29 cellular contexts compared by ENCODE assay signal in genomic region chr3:138396752-138397410, GRCh38. TPM values are rescaled to one million over a fixed set of nuclear protein-coding genes. Genes with fewer than 3 reads are reported as not detected.
DNase-seq lines count a peak whose midpoint lies in the region; ATAC-seq and TF ChIP-seq lines count a peak whose summit lies in the region.
"Had no signal": no experiment of that assay in that cellular context is flagged by ENCODE, and none has a peak within 500 bp of the region (broad histone marks: within the 10 kb centered on the region; RNA-seq: fewer than 3 reads in every experiment).

No MANE protein-coding gene starts in this region.

- no peaks in the 10 kb centered on the region for H3K9me3 ChIP-seq in Panc1 (ENCODE audit: control insufficient read depth, insufficient read depth, low read depth, low read length)
- H3K9me3 ChIP-seq in right lobe of liver, result no peaks in the 10 kb centered on the region
- H3K9me3 ChIP-seq: tibial artery had no signal

- POLR2A ChIA-PET in Panc1 (lab: Charles Lee), result no interaction called here

- H3K27ac Mint-ChIP-seq in activated naive CD8-positive, alpha-beta T cell treated with anti-CD3 and anti-CD28 coated beads, Interleukin-2, amount 50 U/mL, for 24 hours, result peak overlapping the region; percentile 30
- no peak overlapping the region for H3K27ac Mint-ChIP-seq in activated naive CD8-positive, alpha-beta T cell treated with anti-CD3 and anti-CD28 coated beads for 36 hours
- H3K27ac Mint-ChIP-seq in type B pancreatic cell, result peak overlapping the region; percentile 56
- H3K27ac Mint-ChIP-seq: activated naive CD8-positive, alpha-beta T cell; activated T-helper 2 cell treated with anti-CD3 and anti-CD28 coated beads, Interferon-gamma antibody, Interleukin-2, Interleukin-4, amounts not matched to agents 10 μg/mL and 5 μg/mL and 100 μg/mL, durations not matched to agents 14 hours and 24 hours and 36 hours; neural progenitor cell had no signal

- H3K36me3 Mint-ChIP-seq in activated naive CD8-positive, alpha-beta T cell treated with anti-CD3 and anti-CD28 coated beads, Interleukin-2, amount 50 U/mL, for 24 hours (ENCODE audit: low read depth), result no peaks in the 10 kb centered on the region
- H3K36me3 Mint-ChIP-seq in activated naive CD8-positive, alpha-beta T cell treated with anti-CD3 and anti-CD28 coated beads for 36 hours, result no peaks in the 10 kb centered on the region
- H3K36me3 Mint-ChIP-seq in type B pancreatic cell, result peaks cover 5% of the 10 kb centered on the region
- H3K36me3 Mint-ChIP-seq: activated naive CD8-positive, alpha-beta T cell had no signal

- no TSS peak for BruUV-seq in Panc1 (replicated peaks; lab: Mats Ljungman, UMichigan)

- 100% methylated on average over 2 of the region's 14 CpGs for WGBS in right lobe of liver (ENCODE audit: insufficient coverage, low coverage, low lambda C conversion rate, missing lambda C conversion rate)

- no peak overlapping the region for H3K4me3 Mint-ChIP-seq in activated naive CD8-positive, alpha-beta T cell treated with anti-CD3 and anti-CD28 coated beads, Interleukin-2, amount 50 U/mL, for 24 hours
- no peak overlapping the region for H3K4me3 Mint-ChIP-seq in activated naive CD8-positive, alpha-beta T cell treated with anti-CD3 and anti-CD28 coated beads for 36 hours
- H3K4me3 Mint-ChIP-seq in type B pancreatic cell, result no peak overlapping the region
- H3K4me3 Mint-ChIP-seq: activated naive CD8-positive, alpha-beta T cell; neural progenitor cell; stimulated activated naive CD8-positive, alpha-beta T cell treated with anti-CD3 and anti-CD28 coated beads, Interleukin-15, amount 100 ng/mL, for 72 hours had no signal

- CTCF ChIA-PET in Panc1 (lab: Charles Lee), result no interaction called here

- no peaks in the 10 kb centered on the region for H3K9me3 Mint-ChIP-seq in activated naive CD8-positive, alpha-beta T cell treated with anti-CD3 and anti-CD28 coated beads, Interleukin-2, amount 50 U/mL, for 24 hours
- no peaks in the 10 kb centered on the region for H3K9me3 Mint-ChIP-seq in activated naive CD8-positive, alpha-beta T cell treated with anti-CD3 and anti-CD28 coated beads for 36 hours
- H3K9me3 Mint-ChIP-seq in type B pancreatic cell, result no peaks in the 10 kb centered on the region
- H3K9me3 Mint-ChIP-seq: activated T-helper 2 cell treated with anti-CD3 and anti-CD28 coated beads, Interferon-gamma antibody, Interleukin-2, Interleukin-4, amounts not matched to agents 10 μg/mL and 5 μg/mL and 100 μg/mL, durations not matched to agents 14 hours and 24 hours and 36 hours; neural progenitor cell; stimulated activated naive CD8-positive, alpha-beta T cell treated with anti-CD3 and anti-CD28 coated beads, Interleukin-15, amount 100 ng/mL, for 72 hours had no signal

- H3K27ac ChIP-seq in Panc1 (ENCODE audit: low read length) (no peak overlapping the region), right lobe of liver (no peak overlapping the region)
- H3K27ac ChIP-seq: hepatocyte, KMS-11, neural progenitor cell, tibial artery had no signal

- no peak for TF ChIP-seq POLR2A in right lobe of liver (IDR thresholded peaks at IDR 0.05)

- intact Hi-C loops in Panc1 (cut with micrococcal nuclease; ENCODE audit: unreplicated experiment) (no loop called here), left ventricle myocardium superior (cut with micrococcal nuclease) (no loop called here), right lobe of liver (cut with DNase I) (no loop called here)

- H3K27me3 Mint-ChIP-seq in activated naive CD8-positive, alpha-beta T cell treated with anti-CD3 and anti-CD28 coated beads, Interleukin-2, amount 50 U/mL, for 24 hours, result no peaks in the 10 kb centered on the region
- H3K27me3 Mint-ChIP-seq in activated naive CD8-positive, alpha-beta T cell treated with anti-CD3 and anti-CD28 coated beads for 36 hours, result no peaks in the 10 kb centered on the region
- no peaks in the 10 kb centered on the region for H3K27me3 Mint-ChIP-seq in type B pancreatic cell
- H3K27me3 Mint-ChIP-seq: activated naive CD8-positive, alpha-beta T cell had no signal

- in situ Hi-C loops in Panc1 (cut with HindIII; ENCODE audit: low pct_unique_long_range_greater_than_20kb, low sequenced_read_pairs), result no loop called here

- no peaks in the 10 kb centered on the region for H3K4me1 Mint-ChIP-seq in activated naive CD8-positive, alpha-beta T cell treated with anti-CD3 and anti-CD28 coated beads, Interleukin-2, amount 50 U/mL, for 24 hours
- no peaks in the 10 kb centered on the region for H3K4me1 Mint-ChIP-seq in activated naive CD8-positive, alpha-beta T cell treated with anti-CD3 and anti-CD28 coated beads for 36 hours
- H3K4me1 Mint-ChIP-seq in type B pancreatic cell (ENCODE audit: unreplicated experiment), result peaks cover 8% of the 10 kb centered on the region
- H3K4me1 Mint-ChIP-seq: stimulated activated naive CD8-positive, alpha-beta T cell treated with anti-CD3 and anti-CD28 coated beads, Interleukin-15, amount 100 ng/mL, for 72 hours had no signal

- no peak for DNase-seq in activated naive CD8-positive, alpha-beta T cell treated with anti-CD3 and anti-CD28 coated beads, Interleukin-2, amount 50 U/mL, for 24 hours
- DNase-seq in activated naive CD8-positive, alpha-beta T cell treated with anti-CD3 and anti-CD28 coated beads for 36 hours, result no peak
- DNase-seq in Panc1 (ENCODE audit: low read depth, low spot score) (no peak), left ventricle myocardium superior (no peak), type B pancreatic cell (ENCODE audit: extremely low spot score, unreplicated experiment) (no peak), right lobe of liver (no peak), NCI-H748 (lab: John Stamatoyannopoulos, UW; ENCODE audit: unreplicated experiment) (no peak), pons (ENCODE audit: low spot score) (no peak)
- DNase-seq: activated CD4-positive, alpha-beta T cell treated with anti-CD3 and anti-CD28 coated beads, Interleukin-2, amount 50 U/mL, for 4 hours; activated CD8-positive, alpha-beta memory T cell treated with anti-CD3 and anti-CD28 coated beads, Interleukin-2, amount 50 U/mL, for 48 hours; DND-41; effector CD8-positive, alpha-beta T cell; erythroblast; foreskin fibroblast; GOT3; NCI-H1092; NCI-H1930; NCI-H82; posterior cingulate gyrus; stimulated activated naive CD8-positive, alpha-beta T cell treated with anti-CD3 and anti-CD28 coated beads, Interleukin-15, amount 100 ng/mL, for 72 hours; T-helper 9 cell had no signal

- H3K4me1 ChIP-seq in Panc1 (ENCODE audit: control insufficient read depth, insufficient read depth, low read length), result no peaks in the 10 kb centered on the region
- H3K4me1 ChIP-seq in right lobe of liver, result peaks cover 0 to 25% (median 2%) of the 10 kb centered on the region in 4 donors
- H3K4me1 ChIP-seq: neural progenitor cell, tibial artery had no signal

- H3K27me3 ChIP-seq in Panc1 (ENCODE audit: control insufficient read depth, insufficient read depth, low read length), result no peaks in the 10 kb centered on the region
- H3K27me3 ChIP-seq in right lobe of liver, result no peaks in the 10 kb centered on the region
- H3K27me3 ChIP-seq: hepatocyte, neural progenitor cell, tibial artery had no signal

- H3K4me3 ChIP-seq in Panc1 (ENCODE audit: low read depth in 2 of 2, low read length in 2 of 2) (no peak overlapping the region), right lobe of liver (no peak overlapping the region)
- H3K4me3 ChIP-seq: hepatocyte, lung, neural progenitor cell, tibial artery had no signal

- H3K36me3 ChIP-seq in Panc1 (ENCODE audit: control insufficient read depth, insufficient read depth, low read length) (no peaks in the 10 kb centered on the region), right lobe of liver (no peaks in the 10 kb centered on the region)
- H3K36me3 ChIP-seq: neural progenitor cell had no signal

- no peak for ATAC-seq in activated naive CD8-positive, alpha-beta T cell treated with anti-CD3 and anti-CD28 coated beads, Interleukin-2, amount 50 U/mL, for 24 hours
- peak; percentile 23; the same call in 1 of the 2 replicates for ATAC-seq in Panc1
- peak; percentile 2 for ATAC-seq in left ventricle myocardium superior
- ATAC-seq in right lobe of liver, result no peak
- ATAC-seq: SK-N-SH treated with all-trans-retinoic acid at 6 μM for 48 hours; stimulated activated naive CD8-positive, alpha-beta T cell treated with anti-CD3 and anti-CD28 coated beads, Interleukin-15, amount 100 ng/mL, for 72 hours had no signal

- TF ChIP-seq CTCF in Panc1 (IDR thresholded peaks at IDR 0.05), result no peak
- TF ChIP-seq CTCF in type B pancreatic cell (conservative IDR thresholded peaks at IDR 0.05), result no peak
- TF ChIP-seq CTCF in right lobe of liver (IDR thresholded peaks at IDR 0.05), result no peak

RNA-seq across cellular contexts. Expression of gene ESYT3, which starts 37.5 kb away (rescaled TPM):
- under 1 TPM; 0.21 to 0.52 TPM for total RNA-seq in activated naive CD8-positive, alpha-beta T cell treated with anti-CD3 and anti-CD28 coated beads for 36 hours
- total RNA-seq in Panc1 (2021; ENCODE audit: unreplicated experiment) (2.6 TPM), left ventricle myocardium superior (1.2 TPM), type B pancreatic cell (ENCODE audit: low replicate concordance) (1.6 and 2.0 TPM in 2 replicates), right lobe of liver (under 1 TPM in 5 of 6 experiments, not detected in 1; 0.05 to 0.92 (median 0.29) TPM)
- polyA plus RNA-seq in Panc1 (2012; ENCODE audit: insufficient read length), result 1.9 TPM

RNA-seq across cellular contexts. Expression of gene MRAS, which starts 48.5 kb away (rescaled TPM):
- under 1 TPM; 0.16 to 0.54 TPM for total RNA-seq in activated naive CD8-positive, alpha-beta T cell treated with anti-CD3 and anti-CD28 coated beads for 36 hours
- 14.2 TPM for total RNA-seq in Panc1 (2021; ENCODE audit: unreplicated experiment)
- polyA plus RNA-seq in Panc1 (2012; ENCODE audit: insufficient read length), result 22.0 TPM
- total RNA-seq in left ventricle myocardium superior, result 405 TPM
- total RNA-seq in type B pancreatic cell (ENCODE audit: low replicate concordance), result 6.6 and 41.6 TPM in 2 replicates
- 1 to 10 TPM; 2.5 to 7.9 (median 6.9) TPM for total RNA-seq in right lobe of liver
- total RNA-seq: activated T-helper 2 cell treated with anti-CD3 and anti-CD28 coated beads, Interferon-gamma antibody, Interleukin-2, Interleukin-4, amounts not matched to agents 10 μg/mL and 5 μg/mL and 100 μg/mL, durations not matched to agents 14 hours and 24 hours and 36 hours had no signal

Comparison
In these comparisons a context has a peak if more than half of its experiments do, and no peak if none do; other contexts are left out.
1. ATAC-seq: peak in Panc1 (single experiment) and left ventricle myocardium superior (single experiment); none in activated naive CD8-positive, alpha-beta T cell treated with anti-CD3 and anti-CD28 coated beads, Interleukin-2, amount 50 U/mL, for 24 hours (single experiment) and right lobe of liver (0 of 4).